Comparison of ENCODE assay signal across 21 cellular contexts in the genomic region with DNA sequence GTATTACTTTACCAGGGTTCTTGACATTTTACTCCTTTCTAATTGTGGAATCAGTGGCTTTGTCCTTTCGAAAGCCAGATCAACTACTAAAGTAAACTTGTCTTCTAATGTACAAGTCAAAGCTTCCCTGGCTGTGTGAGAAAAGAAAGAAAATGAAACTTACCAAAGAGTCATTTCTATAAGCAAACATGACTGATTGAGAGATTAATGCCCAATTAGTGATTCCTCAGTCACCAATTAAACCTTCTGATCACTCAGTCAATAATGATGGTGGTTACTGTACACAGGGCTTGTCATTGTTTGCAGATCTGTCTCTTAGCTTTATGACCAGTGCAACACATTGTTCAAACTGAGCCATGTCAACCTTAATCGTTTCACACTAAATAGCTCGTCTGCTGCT.
A peak's percentile ranks its signal among the peaks of the same experiment; 100 is the strongest.
DNase-seq lines count a peak whose midpoint lies in the region; ATAC-seq, FAIRE-seq and TF ChIP-seq lines count a peak whose summit lies in the region.
"Had no signal": no experiment of that assay in that cellular context is flagged by ENCODE, and none has a peak within 500 bp of the region (broad histone marks: within the 10 kb centered on the region; RNA-seq: fewer than 3 reads in every experiment).

No MANE protein-coding gene starts in this region.

- no TSS peak for BruUV-seq in PC-9 (replicated peaks; lab: Mats Ljungman, UMichigan)

- H3K4me2 ChIP-seq in PC-9 (no peak overlapping the region), Karpas-422 (ENCODE audit: low read depth, low read length, poor library complexity, severe bottlenecking) (no peak overlapping the region)

- no peak for TF ChIP-seq CTCF in PC-9 (conservative IDR thresholded peaks at IDR 0.05)
- no peak for TF ChIP-seq CTCF in osteocyte (IDR thresholded peaks at IDR 0.05)

- no peaks in the 10 kb centered on the region for H3K27me3 Mint-ChIP-seq in osteocyte (ENCODE audit: unreplicated experiment)
- H3K27me3 Mint-ChIP-seq in stimulated activated memory B cell treated with anti-CD40 and anti-IgM and Interleukin-4, amounts not matched to agents 10 μg/mL and 1 μg/mL and 100 μg/mL, for 72 hours, result no peaks in the 10 kb centered on the region
- H3K27me3 Mint-ChIP-seq: activated B cell treated with CpG ODN at 0.5 μM for 24 hours; central memory CD8-positive, alpha-beta T cell; stimulated activated naive B cell treated with anti-CD40 and anti-IgM and Interleukin-4, amounts not matched to agents 10 μg/mL and 1 μg/mL and 100 μg/mL, for 72 hours; T-helper 17 cell had no signal

- peaks cover 1% of the 10 kb centered on the region for H3K36me3 Mint-ChIP-seq in osteocyte (ENCODE audit: unreplicated experiment)
- no peaks in the 10 kb centered on the region for H3K36me3 Mint-ChIP-seq in stimulated activated memory B cell treated with anti-CD40 and anti-IgM and Interleukin-4, amounts not matched to agents 10 μg/mL and 1 μg/mL and 100 μg/mL, for 72 hours
- H3K36me3 Mint-ChIP-seq: naive thymus-derived CD4-positive, alpha-beta T cell; stimulated activated naive B cell treated with anti-CD40 and anti-IgM and Interleukin-4, amounts not matched to agents 10 μg/mL and 1 μg/mL and 100 μg/mL, for 72 hours had no signal

- H3K27ac ChIP-seq in PC-9 (no peak overlapping the region), Karpas-422 (ENCODE audit: low read length) (no peak overlapping the region)
- H3K27ac ChIP-seq: adrenal gland, prostate gland, transverse colon had no signal

- H3K9me3 Mint-ChIP-seq in osteocyte (ENCODE audit: unreplicated experiment), result peaks cover 10% of the 10 kb centered on the region
- H3K9me3 Mint-ChIP-seq in stimulated activated memory B cell treated with anti-CD40 and anti-IgM and Interleukin-4, amounts not matched to agents 10 μg/mL and 1 μg/mL and 100 μg/mL, for 72 hours, result no peaks in the 10 kb centered on the region
- H3K9me3 Mint-ChIP-seq: activated B cell treated with CpG ODN at 0.5 μM for 24 hours; activated T-helper 1 cell treated with anti-CD3 and anti-CD28 coated beads, Interleukin-12 subunit alpha, Interleukin-12 subunit beta, Interleukin-2, Interleukin-4 antibody, amounts not matched to agents 30 ng/mL and 10 ng/mL and 1 ng/mL, durations not matched to agents 14 hours and 24 hours and 36 hours; central memory CD8-positive, alpha-beta T cell; stimulated activated naive B cell treated with anti-CD40 and anti-IgM and Interleukin-4, amounts not matched to agents 10 μg/mL and 1 μg/mL and 100 μg/mL, for 72 hours had no signal

- H3K79me2 ChIP-seq in PC-9 (ENCODE audit: low read depth) (no peaks in the 10 kb centered on the region), Karpas-422 (ENCODE audit: low read length) (no peaks in the 10 kb centered on the region)

- H3K4me1 Mint-ChIP-seq in osteocyte (ENCODE audit: unreplicated experiment), result peaks cover 56% of the 10 kb centered on the region
- no peaks in the 10 kb centered on the region for H3K4me1 Mint-ChIP-seq in stimulated activated memory B cell treated with anti-CD40 and anti-IgM and Interleukin-4, amounts not matched to agents 10 μg/mL and 1 μg/mL and 100 μg/mL, for 72 hours
- H3K4me1 Mint-ChIP-seq: activated B cell treated with CpG ODN at 0.5 μM for 24 hours; central memory CD8-positive, alpha-beta T cell; naive thymus-derived CD4-positive, alpha-beta T cell; stimulated activated naive B cell treated with anti-CD40 and anti-IgM and Interleukin-4, amounts not matched to agents 10 μg/mL and 1 μg/mL and 100 μg/mL, for 72 hours; T-helper 17 cell had no signal

- H3K9me2 ChIP-seq in PC-9 (ENCODE audit: insufficient read depth) (no peaks in the 10 kb centered on the region; the same call in 1 of the 2 replicates), Karpas-422 (replicated peaks; ENCODE audit: insufficient read depth, low read length) (no peaks in the 10 kb centered on the region)

- no peaks in the 10 kb centered on the region for H4K20me1 ChIP-seq in PC-9 (ENCODE audit: insufficient read depth)
- no peaks in the 10 kb centered on the region for H4K20me1 ChIP-seq in Karpas-422 (ENCODE audit: insufficient read depth, low read depth, low read length)

- peak overlapping the region; percentile 93 for H3K27ac Mint-ChIP-seq in osteocyte (ENCODE audit: unreplicated experiment)
- H3K27ac Mint-ChIP-seq in stimulated activated memory B cell treated with anti-CD40 and anti-IgM and Interleukin-4, amounts not matched to agents 10 μg/mL and 1 μg/mL and 100 μg/mL, for 72 hours, result no peak overlapping the region
- H3K27ac Mint-ChIP-seq: activated B cell treated with CpG ODN at 0.5 μM for 24 hours; activated T-helper 1 cell treated with anti-CD3 and anti-CD28 coated beads, Interleukin-12 subunit alpha, Interleukin-12 subunit beta, Interleukin-2, Interleukin-4 antibody, amounts not matched to agents 30 ng/mL and 10 ng/mL and 1 ng/mL, durations not matched to agents 14 hours and 24 hours and 36 hours; naive thymus-derived CD4-positive, alpha-beta T cell; stimulated activated naive B cell treated with anti-CD40 and anti-IgM and Interleukin-4, amounts not matched to agents 10 μg/mL and 1 μg/mL and 100 μg/mL, for 72 hours; T-helper 17 cell had no signal

- FAIRE-seq in GM12892 (lab: Jason Lieb, UNC), result peak; percentile 61

- no peak overlapping the region for H3K9ac ChIP-seq in Karpas-422 (ENCODE audit: low read length)

- H3K36me3 ChIP-seq in PC-9 (ENCODE audit: low read depth), result no peaks in the 10 kb centered on the region
- no peaks in the 10 kb centered on the region for H3K36me3 ChIP-seq in Karpas-422 (ENCODE audit: insufficient read depth, low read length)
- H3K36me3 ChIP-seq: adrenal gland, BE2C, prostate gland, transverse colon had no signal

- no peak for DNase-seq in GM12892 (ENCODE audit: insufficient read length)
- DNase-seq in PC-9, result no peak
- DNase-seq in osteocyte (ENCODE audit: extremely low spot score, unreplicated experiment), result no peak
- DNase-seq in NCI-H345 (lab: John Stamatoyannopoulos, UW), result no peak
- DNase-seq in Karpas-422, result no peak
- DNase-seq: activated B cell treated with CpG ODN at 0.5 μM for 24 hours; adrenal gland; BE2C; effector memory CD4-positive, alpha-beta T cell; MG63; naive thymus-derived CD4-positive, alpha-beta T cell; NCI-H2107; stimulated activated naive B cell treated with anti-CD40 and anti-IgM and Interleukin-4, amounts not matched to agents 10 μg/mL and 1 μg/mL and 100 μg/mL, for 72 hours; T-helper 17 cell; transverse colon had no signal

- ATAC-seq in HG02870 (IDR thresholded peaks at IDR 0.05; ENCODE audit: unreplicated experiment), result peak; percentile 34
- ATAC-seq in stimulated activated memory B cell treated with anti-CD40 and anti-IgM and Interleukin-4, amounts not matched to agents 10 μg/mL and 1 μg/mL and 100 μg/mL, for 72 hours, result no peak
- ATAC-seq: naive thymus-derived CD4-positive, alpha-beta T cell; Right ventricle myocardium inferior; stimulated activated naive B cell treated with anti-CD40 and anti-IgM and Interleukin-4, amounts not matched to agents 10 μg/mL and 1 μg/mL and 100 μg/mL, for 72 hours; T-helper 17 cell had no signal

- CTCF ChIA-PET in PC-9 (lab: Charles Lee), result no interaction called here

- H3F3A ChIP-seq in PC-9 (ENCODE audit: insufficient read depth, low read depth), result peaks cover 5% of the 10 kb centered on the region; the same call in 1 of the 2 replicates

- TF ChIP-seq POLR2A in GM12892 (IDR thresholded peaks at IDR 0.05; ENCODE audit: low read depth, low read length), result no peak

- H3K9me3 ChIP-seq in PC-9 (ENCODE audit: insufficient read depth, low read depth) (no peaks in the 10 kb centered on the region; the same call in 1 of the 2 replicates), Karpas-422 (ENCODE audit: low read length) (no peaks in the 10 kb centered on the region)
- H3K9me3 ChIP-seq: adrenal gland, BE2C, prostate gland, transverse colon had no signal

- H3K4me3 ChIP-seq in PC-9 (no peak overlapping the region), Karpas-422 (ENCODE audit: low read length) (no peak overlapping the region)
- H3K4me3 ChIP-seq: adrenal gland, MG63, prostate gland, transverse colon had no signal

- POLR2A ChIA-PET in PC-9 (lab: Charles Lee; ENCODE audit: unreplicated experiment), result no interaction called here

- H2AFZ ChIP-seq in PC-9 (peak overlapping the region; percentile 3; the same call in 1 of the 2 replicates), Karpas-422 (ENCODE audit: low read length) (no peak overlapping the region)

- H3K27me3 ChIP-seq in PC-9 (ENCODE audit: insufficient read depth, low read depth), result no peaks in the 10 kb centered on the region
- H3K27me3 ChIP-seq in Karpas-422 (ENCODE audit: low read length), result no peaks in the 10 kb centered on the region
- H3K27me3 ChIP-seq: adrenal gland, BE2C, MG63, transverse colon had no signal

- intact Hi-C loops in PC-9 (cut with micrococcal nuclease; ENCODE audit: unreplicated experiment), result no loop called here

- H3K4me1 ChIP-seq in PC-9 (replicated peaks; ENCODE audit: insufficient read depth), result peaks cover 15% of the 10 kb centered on the region
- H3K4me1 ChIP-seq in Karpas-422 (ENCODE audit: low read length), result peaks cover 3% of the 10 kb centered on the region; the same call in 1 of the 2 replicates
- H3K4me1 ChIP-seq: adrenal gland, BE2C, prostate gland had no signal

- H3K4me3 Mint-ChIP-seq in osteocyte (ENCODE audit: unreplicated experiment), result no peak overlapping the region
- H3K4me3 Mint-ChIP-seq in stimulated activated memory B cell treated with anti-CD40 and anti-IgM and Interleukin-4, amounts not matched to agents 10 μg/mL and 1 μg/mL and 100 μg/mL, for 72 hours, result no peak overlapping the region
- H3K4me3 Mint-ChIP-seq: activated B cell treated with CpG ODN at 0.5 μM for 24 hours; activated T-helper 1 cell treated with anti-CD3 and anti-CD28 coated beads, Interleukin-12 subunit alpha, Interleukin-12 subunit beta, Interleukin-2, Interleukin-4 antibody, amounts not matched to agents 30 ng/mL and 10 ng/mL and 1 ng/mL, durations not matched to agents 14 hours and 24 hours and 36 hours; central memory CD8-positive, alpha-beta T cell; naive thymus-derived CD4-positive, alpha-beta T cell; stimulated activated naive B cell treated with anti-CD40 and anti-IgM and Interleukin-4, amounts not matched to agents 10 μg/mL and 1 μg/mL and 100 μg/mL, for 72 hours; T-helper 17 cell had no signal
